ENCODE assay signal across 8 cellular contexts in the genomic region with DNA sequence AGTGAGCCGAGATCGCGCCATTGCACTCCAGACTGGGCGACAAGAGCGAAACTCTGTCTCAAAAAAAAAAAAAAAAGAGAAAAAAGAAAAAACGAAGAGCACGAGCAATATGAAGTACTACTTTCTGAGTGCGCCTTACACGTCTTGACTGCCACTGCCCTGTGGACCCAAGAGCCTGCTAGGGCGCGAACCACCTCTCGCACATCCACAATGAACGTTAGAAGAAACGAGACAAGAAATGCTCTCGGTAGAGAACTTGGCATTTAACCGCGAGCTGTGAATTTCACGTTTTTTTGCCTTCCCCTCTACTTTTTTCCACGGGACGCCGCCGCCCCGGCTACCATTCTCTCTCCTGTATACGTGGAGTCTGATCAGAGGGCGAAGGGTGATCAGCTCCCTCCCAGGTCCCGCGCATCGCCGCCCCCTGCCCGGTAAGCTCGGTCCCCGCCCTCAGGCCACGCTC.
DNase-seq lines count a peak whose midpoint lies in the region; ATAC-seq and TF ChIP-seq lines count a peak whose summit lies in the region.

No MANE protein-coding gene starts in this region.

- CTCF ChIA-PET in activated naive CD4-positive, alpha-beta T cell treated with anti-CD3 and anti-CD28 coated beads, Interleukin-2, amount 10 ng/mL, durations not matched to agents 7 days and 5 days (lab: Charles Lee): interaction anchor here (0.8 to 2.5 kb wide), 11 partner anchors 8 to 172 kb away, joined by 3 to 14 read pairs (median 7); partner anchors contain the start of genes MAP2K7 and SNAPC2

- peak overlapping the region; percentile 94 for H3K27ac Mint-ChIP-seq in activated naive CD4-positive, alpha-beta T cell treated with anti-CD3 and anti-CD28 coated beads, Interleukin-2, amount 10 ng/mL, durations not matched to agents 7 days and 5 days

- H3K27me3 Mint-ChIP-seq in activated naive CD4-positive, alpha-beta T cell treated with anti-CD3 and anti-CD28 coated beads, Interleukin-2, amount 10 ng/mL, durations not matched to agents 7 days and 5 days: no peaks in the 10 kb centered on the region

- peak overlapping the region; percentile 57 for H3K27ac ChIP-seq in SU-DHL-6 (ENCODE audit: low read depth, low read length)
- peak overlapping the region; percentile 84 for H3K27ac ChIP-seq in rectal smooth muscle tissue (ENCODE audit: low read depth, low read length)

- H4K20me1 ChIP-seq in SU-DHL-6 (ENCODE audit: low read depth, low read length): no peaks in the 10 kb centered on the region

- H2AFZ ChIP-seq in SU-DHL-6 (ENCODE audit: low read depth, low read length, severe bottlenecking): peak overlapping the region; percentile 71

- no peak for DNase-seq in activated naive CD4-positive, alpha-beta T cell treated with anti-CD3 and anti-CD28 coated beads, Interleukin-2, amount 10 ng/mL, durations not matched to agents 7 days and 5 days
- DNase-seq in activated naive CD4-positive, alpha-beta T cell treated with Interleukin-2 at 50 U/mL for 16 hours: no peak
- DNase-seq in fibroblast of pulmonary artery (ENCODE audit: low read depth) (peak; percentile 11), NCI-H1417 treated with DMSO at 0.1 percent for 48 hours (lab: John Stamatoyannopoulos, UW) (no peak), medulla oblongata (ENCODE audit: extremely low spot score) (no peak)

- H3K36me3 ChIP-seq in SU-DHL-6 (ENCODE audit: low read length): no peaks in the 10 kb centered on the region
- H3K36me3 ChIP-seq in rectal smooth muscle tissue (ENCODE audit: control insufficient read depth, insufficient read depth, low read length): peaks cover 10% of the 10 kb centered on the region

- H3F3A ChIP-seq in SU-DHL-6 (ENCODE audit: insufficient read depth): 0 out of 2 replicates have a peak, but pooled peaks cover 3% of the 10 kb centered on the region

- H3K4me3 Mint-ChIP-seq in activated naive CD4-positive, alpha-beta T cell treated with anti-CD3 and anti-CD28 coated beads, Interleukin-2, amount 10 ng/mL, durations not matched to agents 7 days and 5 days: peak overlapping the region; percentile 82

- peaks cover 40% of the 10 kb centered on the region for H3K79me2 ChIP-seq in SU-DHL-6 (ENCODE audit: insufficient read depth, low read length)

- H3K9me3 ChIP-seq in SU-DHL-6 (ENCODE audit: insufficient read depth, low read length): no peaks in the 10 kb centered on the region

- peak overlapping the region; percentile 69 for H3K4me2 ChIP-seq in SU-DHL-6 (ENCODE audit: low read depth, low read length, poor library complexity, severe bottlenecking)

- peaks cover 37% of the 10 kb centered on the region for H3K4me1 Mint-ChIP-seq in activated naive CD4-positive, alpha-beta T cell treated with anti-CD3 and anti-CD28 coated beads, Interleukin-2, amount 10 ng/mL, durations not matched to agents 7 days and 5 days

- H3K36me3 Mint-ChIP-seq in activated naive CD4-positive, alpha-beta T cell treated with anti-CD3 and anti-CD28 coated beads, Interleukin-2, amount 10 ng/mL, durations not matched to agents 7 days and 5 days: peaks cover 11% of the 10 kb centered on the region

- H3K9ac ChIP-seq in SU-DHL-6 (ENCODE audit: low read length): peak overlapping the region; percentile 81
- H3K9ac ChIP-seq in rectal smooth muscle tissue (ENCODE audit: low read length): peak overlapping the region; percentile 26

- TF ChIP-seq CTCF in SU-DHL-6 (IDR thresholded peaks at IDR 0.05; ENCODE audit: insufficient read depth, low read length, poor library complexity, severe bottlenecking) (no peak), fibroblast of pulmonary artery (IDR thresholded peaks at IDR 0.05; ENCODE audit: low read length, missing control alignments) (no peak)

- no peaks in the 10 kb centered on the region for H3K9me2 ChIP-seq in SU-DHL-6 (replicated peaks; ENCODE audit: insufficient read depth, low read length)

- H3K27me3 ChIP-seq in SU-DHL-6 (ENCODE audit: low read length): no peaks in the 10 kb centered on the region
- H3K27me3 ChIP-seq in rectal smooth muscle tissue (ENCODE audit: control insufficient read depth, insufficient read depth, low read length): no peaks in the 10 kb centered on the region

- H3K9me3 Mint-ChIP-seq in activated naive CD4-positive, alpha-beta T cell treated with anti-CD3 and anti-CD28 coated beads, Interleukin-2, amount 10 ng/mL, durations not matched to agents 7 days and 5 days: no peaks in the 10 kb centered on the region

- H3K4me1 ChIP-seq in rectal smooth muscle tissue (ENCODE audit: control insufficient read depth, insufficient read depth, low read length): no peaks in the 10 kb centered on the region

- ATAC-seq in GM21515 (IDR thresholded peaks at IDR 0.05; ENCODE audit: unreplicated experiment): no peak

- H3K4me3 ChIP-seq in SU-DHL-6 (ENCODE audit: insufficient read depth, low read length, poor library complexity, severe bottlenecking): peak overlapping the region; percentile 92
- H3K4me3 ChIP-seq in fibroblast of pulmonary artery (replicated peaks; ENCODE audit: low read depth, low read length): peak overlapping the region; percentile 96
- peak overlapping the region; percentile 62 for H3K4me3 ChIP-seq in rectal smooth muscle tissue (ENCODE audit: low read length)
